24 cellular contexts compared by ENCODE assay signal in the genomic region with DNA sequence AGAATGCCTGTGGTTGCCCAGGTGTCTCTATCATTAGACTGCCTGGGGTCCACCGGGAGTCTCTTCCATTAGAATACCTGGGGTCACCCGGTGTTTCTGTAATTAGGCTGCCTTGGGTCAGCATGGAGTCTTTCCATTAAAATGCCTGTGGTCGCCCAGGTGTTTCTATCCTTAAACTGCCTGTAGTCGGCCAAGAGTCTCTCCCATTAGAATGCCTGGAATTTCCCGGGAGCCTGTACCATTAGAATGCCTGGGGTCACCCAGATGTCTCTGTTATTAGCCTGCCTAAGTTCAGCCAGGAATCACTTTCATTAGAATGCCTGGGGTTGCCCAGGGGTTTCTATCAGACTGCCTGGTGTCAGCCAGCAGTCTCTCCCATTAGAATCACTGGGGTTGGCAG.
"Had no signal": no experiment of that assay in that cellular context is flagged by ENCODE, and none has a peak within 500 bp of the region (broad histone marks: within the 10 kb centered on the region; RNA-seq: fewer than 3 reads in every experiment).

No MANE protein-coding gene starts in this region.

- DNase-seq: activated B cell treated with CpG ODN at 0.5 μM for 24 hours; activated CD4-positive, alpha-beta T cell treated with anti-CD3 and anti-CD28 coated beads for 48 hours; activated CD4-positive, alpha-beta T cell treated with anti-CD3 and anti-CD28 coated beads, Interleukin-2, amount 50 U/mL, for 1 hour; activated CD4-positive, alpha-beta T cell treated with anti-CD3 and anti-CD28 coated beads, Interleukin-2, amount 50 U/mL, for 48 hours; activated CD8-positive, alpha-beta memory T cell treated with anti-CD3 and anti-CD28 coated beads, Interleukin-2, amount 10 ng/mL, durations not matched to agents 7 days and 5 days; activated CD8-positive, alpha-beta memory T cell treated with anti-CD3 and anti-CD28 coated beads, Interleukin-2, amount 50 U/mL, for 4 hours; activated CD8-positive, alpha-beta T cell treated with anti-CD3 and anti-CD28 coated beads, Interleukin-2, amount 10 ng/mL, durations not matched to agents 7 days and 5 days; activated gamma-delta T cell; activated naive CD4-positive, alpha-beta T cell; activated naive CD4-positive, alpha-beta T cell treated with anti-CD3 and anti-CD28 coated beads, Interleukin-2, amount 10 ng/mL, durations not matched to agents 7 days and 5 days; activated naive CD8-positive, alpha-beta T cell treated with anti-CD3 and anti-CD28 coated beads, Interleukin-2, amount 10 ng/mL, durations not matched to agents 7 days and 5 days; activated T-cell treated with anti-CD3 and anti-CD28 coated beads, Interleukin-2, amount 50 U/mL, for 1 hour; activated T-cell treated with anti-CD3 and anti-CD28 coated beads, Interleukin-2, amount 50 U/mL, for 48 hours; central memory CD4-positive, alpha-beta T cell; effector CD8-positive, alpha-beta T cell; esophagus squamous epithelium; foreskin melanocyte; head of caudate nucleus; T-helper 1 cell; T-helper 17 cell; T1000; WERI-Rb-1 had no signal

- FAIRE-seq: endometrium, endothelial cell of umbilical vein had no signal
